ENCODE assay signal across 8 cellular contexts in the genomic region with DNA sequence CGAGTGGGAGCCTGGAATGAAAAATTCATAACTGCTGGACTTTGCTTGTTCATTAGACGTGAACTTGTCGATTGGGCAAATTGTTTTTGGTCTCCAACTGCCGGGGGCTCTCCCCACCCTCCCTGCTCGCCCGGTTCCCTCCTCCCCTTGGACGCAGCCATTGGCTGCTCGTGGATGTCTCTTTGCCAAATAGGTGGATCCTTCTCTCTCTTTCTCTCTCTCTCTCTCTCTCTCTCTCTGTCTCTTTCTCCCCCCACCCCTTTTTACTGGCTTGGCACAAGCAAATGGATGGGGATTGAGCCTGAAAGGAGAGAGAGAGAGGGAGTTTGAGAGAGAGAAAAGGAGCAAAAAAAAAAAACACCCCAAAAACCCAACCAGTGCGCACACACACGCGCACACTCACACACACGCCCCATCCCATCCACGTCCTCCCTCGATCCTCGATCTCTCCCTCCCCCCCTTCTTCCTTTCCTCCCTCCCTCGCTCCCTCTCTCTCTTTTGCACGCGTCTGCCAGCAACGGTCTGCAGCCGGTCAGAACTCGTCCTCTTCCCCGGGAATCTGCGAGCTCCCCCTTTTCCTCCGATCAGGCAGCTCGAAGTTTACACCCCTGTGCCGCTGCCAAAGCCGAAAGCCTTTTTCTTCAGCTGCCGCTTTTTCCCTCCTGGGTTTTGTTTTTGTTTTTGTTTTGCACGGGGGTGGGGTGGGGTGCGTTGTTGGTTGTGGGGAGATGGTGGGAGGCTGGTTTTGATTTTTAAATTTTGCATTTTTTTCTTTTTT. TPM values are rescaled to one million over a fixed set of nuclear protein-coding genes. Genes with fewer than 3 reads are reported as not detected.
DNase-seq lines count a peak whose midpoint lies in the region; ATAC-seq, FAIRE-seq and TF ChIP-seq lines count a peak whose summit lies in the region.

No MANE protein-coding gene starts in this region.

- peak overlapping the region in 3 of 4 donors; percentile 9 to 41 (median 24) for H3K4me3 ChIP-seq in pancreas

- H3K27me3 Mint-ChIP-seq in activated CD4-positive, alpha-beta T cell treated with anti-CD3 and anti-CD28 coated beads, Interleukin-2, amount 10 ng/mL, durations not matched to agents 24 days and 14 days, result peaks cover 59% of the 10 kb centered on the region

- peak overlapping the region; percentile 48 to 87 (median 75) for H3K27ac ChIP-seq in pancreas

- ATAC-seq in activated naive CD4-positive, alpha-beta T cell treated with anti-CD3 and anti-CD28 coated beads, Interleukin-2, amount 50 U/mL, for 72 hours, result peak; percentile 33 to 48
- peak; percentile 59 to 77 (median 74) for ATAC-seq in pancreas

- H3K27me3 ChIP-seq in pancreas, result no peaks in the 10 kb centered on the region

- peak overlapping the region; percentile 83 for H3K4me3 Mint-ChIP-seq in activated CD4-positive, alpha-beta T cell treated with anti-CD3 and anti-CD28 coated beads, Interleukin-2, amount 10 ng/mL, durations not matched to agents 24 days and 14 days

- peaks cover 20% of the 10 kb centered on the region for H3K4me1 Mint-ChIP-seq in activated CD4-positive, alpha-beta T cell treated with anti-CD3 and anti-CD28 coated beads, Interleukin-2, amount 10 ng/mL, durations not matched to agents 24 days and 14 days

- FAIRE-seq in pancreas (lab: Jason Lieb, UNC), result no peak

- intact Hi-C loops in activated CD4-positive, alpha-beta T cell treated with anti-CD3 and anti-CD28 coated beads, Interleukin-2, amount 10 ng/mL, durations not matched to agents 24 days and 14 days (cut with micrococcal nuclease), result no loop called here
- intact Hi-C loops in pancreas (cut with DNase I), result no loop called here

- H3K9me3 ChIP-seq in pancreas, result no peaks in the 10 kb centered on the region

- DNase-seq in activated CD4-positive, alpha-beta T cell treated with anti-CD3 and anti-CD28 coated beads, Interleukin-2, amount 10 ng/mL, durations not matched to agents 24 days and 14 days, result peak; percentile 67
- DNase-seq in activated CD4-positive, alpha-beta T cell treated with anti-CD3 and anti-CD28 coated beads for 4 hours, result no peak
- DNase-seq in NCI-H1694 (lab: John Stamatoyannopoulos, UW), result peak; percentile 87
- DNase-seq in activated naive CD4-positive, alpha-beta T cell treated with anti-CD3 and anti-CD28 coated beads, Interleukin-2, amount 50 U/mL, for 72 hours (ENCODE audit: low spot score in 2 of 2), result no peak
- DNase-seq in glomerular visceral epithelial cell (ENCODE audit: extremely low spot score), result peak; percentile 60
- DNase-seq in pancreas, result peak in 4 of 6 donors; percentile 59 to 66 (median 65)
- DNase-seq in central memory CD4-positive, alpha-beta T cell, result no peak
- no peak for DNase-seq in NK-92 (lab: John Stamatoyannopoulos, UW; ENCODE audit: unreplicated experiment)

- H3K36me3 ChIP-seq in pancreas, result no peaks in the 10 kb centered on the region

- WGBS in pancreas, 2 donors, result 20 to 23% methylated on average over 30 of the region's 30 CpGs

- peaks cover 4% of the 10 kb centered on the region for H3K36me3 Mint-ChIP-seq in activated CD4-positive, alpha-beta T cell treated with anti-CD3 and anti-CD28 coated beads, Interleukin-2, amount 10 ng/mL, durations not matched to agents 24 days and 14 days (ENCODE audit: low read depth)
- peaks cover 6 to 8% of the 10 kb centered on the region in 2 donors for H3K36me3 Mint-ChIP-seq in activated naive CD4-positive, alpha-beta T cell treated with anti-CD3 and anti-CD28 coated beads, Interleukin-2, amount 50 U/mL, for 72 hours

- no peaks in the 10 kb centered on the region for H3K9me3 Mint-ChIP-seq in activated CD4-positive, alpha-beta T cell treated with anti-CD3 and anti-CD28 coated beads, Interleukin-2, amount 10 ng/mL, durations not matched to agents 24 days and 14 days
- no peaks in the 10 kb centered on the region for H3K9me3 Mint-ChIP-seq in activated naive CD4-positive, alpha-beta T cell treated with anti-CD3 and anti-CD28 coated beads, Interleukin-2, amount 50 U/mL, for 72 hours

- peaks cover 11 to 29% (median 13%) of the 10 kb centered on the region in 3 donors for H3K4me1 ChIP-seq in pancreas

- H3K27ac Mint-ChIP-seq in activated CD4-positive, alpha-beta T cell treated with anti-CD3 and anti-CD28 coated beads, Interleukin-2, amount 10 ng/mL, durations not matched to agents 24 days and 14 days, result no peak overlapping the region
- no peak overlapping the region for H3K27ac Mint-ChIP-seq in activated naive CD4-positive, alpha-beta T cell treated with anti-CD3 and anti-CD28 coated beads, Interleukin-2, amount 50 U/mL, for 72 hours

- TF ChIP-seq CTCF in pancreas (IDR thresholded peaks at IDR 0.05), result no peak

RNA-seq across cellular contexts. Expression of gene NFIX, which starts 27.8 kb away (rescaled TPM):
- 8.3 and 10.4 TPM in 2 replicates for total RNA-seq in activated CD4-positive, alpha-beta T cell treated with anti-CD3 and anti-CD28 coated beads, Interleukin-2, amount 10 ng/mL, durations not matched to agents 24 days and 14 days
- total RNA-seq in activated naive CD4-positive, alpha-beta T cell treated with anti-CD3 and anti-CD28 coated beads, Interleukin-2, amount 50 U/mL, for 72 hours, result 1 to 10 TPM; 1.8 to 5.4 TPM
- 10 to 100 TPM; 30.9 to 45.1 (median 36.0) TPM for total RNA-seq in pancreas
- 10 to 100 TPM in 1 of 2 donors, 1 to 10 TPM in 1; 8.3 to 16.6 TPM for polyA plus RNA-seq in pancreas

RNA-seq across cellular contexts. Expression of gene DAND5, which starts 53.7 kb away (rescaled TPM):
- total RNA-seq in activated CD4-positive, alpha-beta T cell treated with anti-CD3 and anti-CD28 coated beads, Interleukin-2, amount 10 ng/mL, durations not matched to agents 24 days and 14 days, result 0.12 TPM in 1 of 2 replicates, not detected in the other
- 1 to 10 TPM in 1 of 2 donors, under 1 TPM in 1; 0.31 to 1.3 TPM for total RNA-seq in activated naive CD4-positive, alpha-beta T cell treated with anti-CD3 and anti-CD28 coated beads, Interleukin-2, amount 50 U/mL, for 72 hours
- under 1 TPM in 3 of 6 donors, not detected in 3; 0.12 to 0.23 (median 0.12) TPM for total RNA-seq in pancreas
- polyA plus RNA-seq in pancreas, result under 1 TPM in 1 of 2 donors, not detected in 1; 0.16 TPM

Comparison
In these comparisons a context has a peak if more than half of its experiments do, and no peak if none do; other contexts are left out.
1. DNase-seq: peak in activated CD4-positive, alpha-beta T cell treated with anti-CD3 and anti-CD28 coated beads, Interleukin-2, amount 10 ng/mL, durations not matched to agents 24 days and 14 days (single experiment), NCI-H1694 (single experiment), glomerular visceral epithelial cell (single experiment) and pancreas (4 of 6); none in activated CD4-positive, alpha-beta T cell treated with anti-CD3 and anti-CD28 coated beads for 4 hours (0 of 2), activated naive CD4-positive, alpha-beta T cell treated with anti-CD3 and anti-CD28 coated beads, Interleukin-2, amount 50 U/mL, for 72 hours (0 of 2), central memory CD4-positive, alpha-beta T cell (single experiment) and NK-92 (single experiment).